In genomic region chr4:120007171-120007894, GRCh38 we compare ENCODE assay signal across 1 cellular context.
TF ChIP-seq lines count a peak whose summit lies in the region.

No MANE protein-coding gene starts in this region.

TF ChIP-seq in HEK293, 187 proteins besides CTCF, POLR2A, EP300 and RAD21 (continued from another document and continues in another):
- no peak for TF ChIP-seq PATZ1 (tag by site-specific recombination; IDR thresholded peaks at IDR 0.05)
- TF ChIP-seq ZNF341 (tag by site-specific recombination; IDR thresholded peaks at IDR 0.05; ENCODE audit: low read depth), result no peak
- no peak for TF ChIP-seq YY2 (tag by site-specific recombination; IDR thresholded peaks at IDR 0.05)
- TF ChIP-seq ZEB2 (tag by site-specific recombination; IDR thresholded peaks at IDR 0.05), result no peak
- TF ChIP-seq, protein P1, sequence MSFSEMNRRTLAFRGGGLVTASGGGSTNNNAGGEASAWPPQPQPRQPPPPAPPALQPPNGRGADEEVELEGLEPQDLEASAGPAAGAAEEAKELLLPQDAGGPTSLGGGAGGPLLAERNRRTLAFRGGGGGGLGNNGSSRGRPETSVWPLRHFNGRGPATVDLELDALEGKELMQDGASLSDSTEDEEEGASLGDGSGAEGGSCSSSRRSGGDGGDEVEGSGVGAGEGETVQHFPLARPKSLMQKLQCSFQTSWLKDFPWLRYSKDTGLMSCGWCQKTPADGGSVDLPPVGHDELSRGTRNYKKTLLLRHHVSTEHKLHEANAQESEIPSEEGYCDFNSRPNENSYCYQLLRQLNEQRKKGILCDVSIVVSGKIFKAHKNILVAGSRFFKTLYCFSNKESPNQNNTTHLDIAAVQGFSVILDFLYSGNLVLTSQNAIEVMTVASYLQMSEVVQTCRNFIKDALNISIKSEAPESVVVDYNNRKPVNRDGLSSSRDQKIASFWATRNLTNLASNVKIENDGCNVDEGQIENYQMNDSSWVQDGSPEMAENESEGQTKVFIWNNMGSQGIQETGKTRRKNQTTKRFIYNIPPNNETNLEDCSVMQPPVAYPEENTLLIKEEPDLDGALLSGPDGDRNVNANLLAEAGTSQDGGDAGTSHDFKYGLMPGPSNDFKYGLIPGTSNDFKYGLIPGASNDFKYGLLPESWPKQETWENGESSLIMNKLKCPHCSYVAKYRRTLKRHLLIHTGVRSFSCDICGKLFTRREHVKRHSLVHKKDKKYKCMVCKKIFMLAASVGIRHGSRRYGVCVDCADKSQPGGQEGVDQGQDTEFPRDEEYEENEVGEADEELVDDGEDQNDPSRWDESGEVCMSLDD (tag by site-specific recombination; IDR thresholded peaks at IDR 0.05), result no peak
- TF ChIP-seq ZNF184 (tag by site-specific recombination; IDR thresholded peaks at IDR 0.05), result 0 out of 2 replicates have a peak, but pooled peaks have one; percentile 39
- no peak for TF ChIP-seq KLF10 (tag by site-specific recombination; IDR thresholded peaks at IDR 0.05)
- TF ChIP-seq ZNF449 (tag by site-specific recombination; IDR thresholded peaks at IDR 0.05), result no peak
- TF ChIP-seq ZNF223 (tag by site-specific recombination; IDR thresholded peaks at IDR 0.05), result no peak
- peak; percentile 83 for TF ChIP-seq ZNF629 (tag by site-specific recombination; IDR thresholded peaks at IDR 0.05)
- TF ChIP-seq ZNF10 (tag by site-specific recombination; IDR thresholded peaks at IDR 0.05), result no peak
- no peak for TF ChIP-seq ZNF654 (tag by site-specific recombination; IDR thresholded peaks at IDR 0.05; ENCODE audit: low read depth)
- TF ChIP-seq, protein P2, sequence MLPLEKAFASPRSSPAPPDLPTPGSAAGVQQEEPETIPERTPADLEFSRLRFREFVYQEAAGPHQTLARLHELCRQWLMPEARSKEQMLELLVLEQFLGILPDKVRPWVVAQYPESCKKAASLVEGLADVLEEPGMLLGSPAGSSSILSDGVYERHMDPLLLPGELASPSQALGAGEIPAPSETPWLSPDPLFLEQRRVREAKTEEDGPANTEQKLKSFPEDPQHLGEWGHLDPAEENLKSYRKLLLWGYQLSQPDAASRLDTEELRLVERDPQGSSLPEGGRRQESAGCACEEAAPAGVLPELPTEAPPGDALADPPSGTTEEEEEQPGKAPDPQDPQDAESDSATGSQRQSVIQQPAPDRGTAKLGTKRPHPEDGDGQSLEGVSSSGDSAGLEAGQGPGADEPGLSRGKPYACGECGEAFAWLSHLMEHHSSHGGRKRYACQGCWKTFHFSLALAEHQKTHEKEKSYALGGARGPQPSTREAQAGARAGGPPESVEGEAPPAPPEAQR (tag by site-specific recombination; IDR thresholded peaks at IDR 0.05), result no peak
- TF ChIP-seq ZSCAN4 (tag by site-specific recombination; IDR thresholded peaks at IDR 0.05), result no peak
- TF ChIP-seq ZNF692 (tag by site-specific recombination; IDR thresholded peaks at IDR 0.05), result no peak
- no peak for TF ChIP-seq ZNF214 (tag by site-specific recombination; IDR thresholded peaks at IDR 0.05; ENCODE audit: borderline replicate concordance)
- peak; percentile 83 for TF ChIP-seq FEZF1 (tag by site-specific recombination; IDR thresholded peaks at IDR 0.05)
- TF ChIP-seq ZIC2 (tag by site-specific recombination; IDR thresholded peaks at IDR 0.05), result no peak
- TF ChIP-seq SP3 (tag by site-specific recombination; IDR thresholded peaks at IDR 0.05), result 0 out of 2 replicates have a peak, but pooled peaks have one; percentile 12
- TF ChIP-seq ZNF121 (tag by site-specific recombination; IDR thresholded peaks at IDR 0.05), result no peak
- no peak for TF ChIP-seq ZNF549 (tag by site-specific recombination; IDR thresholded peaks at IDR 0.05)
- TF ChIP-seq, protein P3, sequence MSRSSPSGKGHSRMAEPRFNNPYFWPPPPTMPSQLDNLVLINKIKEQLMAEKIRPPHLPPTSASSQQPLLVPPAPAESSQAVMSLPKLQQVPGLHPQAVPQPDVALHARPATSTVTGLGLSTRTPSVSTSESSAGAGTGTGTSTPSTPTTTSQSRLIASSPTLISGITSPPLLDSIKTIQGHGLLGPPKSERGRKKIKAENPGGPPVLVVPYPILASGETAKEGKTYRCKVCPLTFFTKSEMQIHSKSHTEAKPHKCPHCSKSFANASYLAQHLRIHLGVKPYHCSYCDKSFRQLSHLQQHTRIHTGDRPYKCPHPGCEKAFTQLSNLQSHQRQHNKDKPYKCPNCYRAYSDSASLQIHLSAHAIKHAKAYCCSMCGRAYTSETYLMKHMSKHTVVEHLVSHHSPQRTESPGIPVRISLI (tag by site-specific recombination; IDR thresholded peaks at IDR 0.05), result peak; percentile 89
- TF ChIP-seq ZNF174 (tag by site-specific recombination; IDR thresholded peaks at IDR 0.05), result no peak
- no peak for TF ChIP-seq ZFP69B (tag by site-specific recombination; IDR thresholded peaks at IDR 0.05)
- TF ChIP-seq ZNF785 (tag by site-specific recombination; IDR thresholded peaks at IDR 0.05), result no peak
- TF ChIP-seq ZNF544 (tag by site-specific recombination; IDR thresholded peaks at IDR 0.05), result no peak
- no peak for TF ChIP-seq OVOL3 (tag by site-specific recombination; IDR thresholded peaks at IDR 0.05)
- TF ChIP-seq ZNF138 (tag by site-specific recombination; IDR thresholded peaks at IDR 0.05; ENCODE audit: borderline replicate concordance), result no peak
- no peak for TF ChIP-seq ZNF324 (tag by site-specific recombination; IDR thresholded peaks at IDR 0.05)
- no peak for TF ChIP-seq BCL6B (tag by site-specific recombination; IDR thresholded peaks at IDR 0.05)
- no peak for TF ChIP-seq ZNF596 (tag by site-specific recombination; IDR thresholded peaks at IDR 0.05)
- TF ChIP-seq, protein P4, sequence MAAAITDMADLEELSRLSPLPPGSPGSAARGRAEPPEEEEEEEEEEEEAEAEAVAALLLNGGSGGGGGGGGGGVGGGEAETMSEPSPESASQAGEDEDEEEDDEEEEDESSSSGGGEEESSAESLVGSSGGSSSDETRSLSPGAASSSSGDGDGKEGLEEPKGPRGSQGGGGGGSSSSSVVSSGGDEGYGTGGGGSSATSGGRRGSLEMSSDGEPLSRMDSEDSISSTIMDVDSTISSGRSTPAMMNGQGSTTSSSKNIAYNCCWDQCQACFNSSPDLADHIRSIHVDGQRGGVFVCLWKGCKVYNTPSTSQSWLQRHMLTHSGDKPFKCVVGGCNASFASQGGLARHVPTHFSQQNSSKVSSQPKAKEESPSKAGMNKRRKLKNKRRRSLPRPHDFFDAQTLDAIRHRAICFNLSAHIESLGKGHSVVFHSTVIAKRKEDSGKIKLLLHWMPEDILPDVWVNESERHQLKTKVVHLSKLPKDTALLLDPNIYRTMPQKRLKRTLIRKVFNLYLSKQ (tag by site-specific recombination; IDR thresholded peaks at IDR 0.05; ENCODE audit: borderline replicate concordance), result no peak
- TF ChIP-seq, protein P5, sequence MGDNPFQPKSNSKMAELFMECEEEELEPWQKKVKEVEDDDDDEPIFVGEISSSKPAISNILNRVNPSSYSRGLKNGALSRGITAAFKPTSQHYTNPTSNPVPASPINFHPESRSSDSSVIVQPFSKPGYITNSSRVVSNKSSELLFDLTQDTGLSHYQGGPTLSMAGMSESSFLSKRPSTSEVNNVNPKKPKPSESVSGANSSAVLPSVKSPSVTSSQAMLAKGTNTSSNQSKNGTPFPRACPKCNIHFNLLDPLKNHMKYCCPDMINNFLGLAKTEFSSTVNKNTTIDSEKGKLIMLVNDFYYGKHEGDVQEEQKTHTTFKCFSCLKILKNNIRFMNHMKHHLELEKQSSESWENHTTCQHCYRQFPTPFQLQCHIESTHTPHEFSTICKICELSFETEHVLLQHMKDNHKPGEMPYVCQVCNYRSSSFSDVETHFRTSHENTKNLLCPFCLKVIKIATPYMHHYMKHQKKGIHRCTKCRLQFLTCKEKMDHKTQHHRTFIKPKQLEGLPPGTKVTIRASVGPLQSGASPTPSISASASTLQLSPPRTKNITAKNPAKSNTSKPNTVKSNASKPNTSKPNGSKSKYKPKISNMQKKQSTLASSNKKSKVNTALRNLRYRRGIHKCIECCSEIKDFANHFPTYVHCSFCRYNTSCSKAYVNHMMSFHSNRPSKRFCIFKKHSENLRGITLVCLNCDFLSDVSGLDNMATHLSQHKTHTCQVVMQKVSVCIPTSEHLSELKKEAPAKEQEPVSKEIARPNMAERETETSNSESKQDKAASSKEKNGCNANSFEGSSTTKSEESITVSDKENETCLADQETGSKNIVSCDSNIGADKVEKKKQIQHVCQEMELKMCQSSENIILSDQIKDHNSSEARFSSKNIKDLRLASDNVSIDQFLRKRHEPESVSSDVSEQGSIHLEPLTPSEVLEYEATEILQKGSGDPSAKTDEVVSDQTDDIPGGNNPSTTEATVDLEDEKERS (tag by site-specific recombination; IDR thresholded peaks at IDR 0.05), result no peak
- no peak for TF ChIP-seq ZNF830 (tag by site-specific recombination; IDR thresholded peaks at IDR 0.05; ENCODE audit: low read depth)
- peak; percentile 88 for TF ChIP-seq SP7 (tag by site-specific recombination; IDR thresholded peaks at IDR 0.05)
- no peak for TF ChIP-seq ZNF26 (tag by site-specific recombination; IDR thresholded peaks at IDR 0.05)
- no peak for TF ChIP-seq ZBTB1 (tag by site-specific recombination; IDR thresholded peaks at IDR 0.05)
- TF ChIP-seq, protein P6, sequence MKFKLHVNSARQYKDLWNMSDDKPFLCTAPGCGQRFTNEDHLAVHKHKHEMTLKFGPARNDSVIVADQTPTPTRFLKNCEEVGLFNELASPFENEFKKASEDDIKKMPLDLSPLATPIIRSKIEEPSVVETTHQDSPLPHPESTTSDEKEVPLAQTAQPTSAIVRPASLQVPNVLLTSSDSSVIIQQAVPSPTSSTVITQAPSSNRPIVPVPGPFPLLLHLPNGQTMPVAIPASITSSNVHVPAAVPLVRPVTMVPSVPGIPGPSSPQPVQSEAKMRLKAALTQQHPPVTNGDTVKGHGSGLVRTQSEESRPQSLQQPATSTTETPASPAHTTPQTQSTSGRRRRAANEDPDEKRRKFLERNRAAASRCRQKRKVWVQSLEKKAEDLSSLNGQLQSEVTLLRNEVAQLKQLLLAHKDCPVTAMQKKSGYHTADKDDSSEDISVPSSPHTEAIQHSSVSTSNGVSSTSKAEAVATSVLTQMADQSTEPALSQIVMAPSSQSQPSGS (tag by site-specific recombination; IDR thresholded peaks at IDR 0.05; ENCODE audit: low read depth), result peak; percentile 71; the same call in 1 of the 2 replicates
